6 cellular contexts compared by ENCODE assay signal in genomic region chr1:198211696-198212095, GRCh38.
"Had no signal": no experiment of that assay in that cellular context is flagged by ENCODE, and none has a peak within 500 bp of the region (broad histone marks: within the 10 kb centered on the region; RNA-seq: fewer than 3 reads in every experiment).

No MANE protein-coding gene starts in this region.

- H3K27ac Mint-ChIP-seq: GM23338 had no signal

- DNase-seq: H9, HCEC 1CT had no signal

- H3K4me3 ChIP-seq: GM23338, K562 had no signal

- H3K4me1 Mint-ChIP-seq: GM23338, H9 had no signal

- H3K27ac ChIP-seq: HL-60 had no signal

- ATAC-seq: GM23338, HepG2, K562 had no signal

- H3K4me3 Mint-ChIP-seq: GM23338, H9 had no signal
